Comparison of ENCODE assay signal across 24 cellular contexts in the genomic region with DNA sequence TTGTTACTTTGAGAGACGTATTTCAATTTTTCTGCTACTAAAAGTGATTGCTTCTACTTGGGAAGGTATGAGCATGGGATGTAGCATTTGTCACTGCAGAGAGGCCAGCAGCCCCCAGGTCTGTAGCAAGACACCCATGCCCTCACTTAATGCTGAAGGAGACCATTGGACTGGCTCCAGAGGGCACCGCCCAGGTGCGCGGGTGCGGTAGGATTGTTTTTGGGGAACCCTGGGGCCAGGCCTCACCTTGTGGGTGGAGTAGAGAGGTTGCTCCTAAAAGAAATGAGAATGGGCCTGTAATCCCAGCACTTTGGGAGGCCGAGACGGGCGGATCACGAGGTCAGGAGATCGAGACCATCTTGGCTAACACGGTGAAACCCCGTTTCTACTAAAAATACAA. TPM values are rescaled to one million over a fixed set of nuclear protein-coding genes. Genes with fewer than 3 reads are reported as not detected.
DNase-seq lines count a peak whose midpoint lies in the region; ATAC-seq, FAIRE-seq and TF ChIP-seq lines count a peak whose summit lies in the region.
"Had no signal": no experiment of that assay in that cellular context is flagged by ENCODE, and none has a peak within 500 bp of the region (broad histone marks: within the 10 kb centered on the region; RNA-seq: fewer than 3 reads in every experiment).

No MANE protein-coding gene starts in this region.

- H3K23me2 ChIP-seq in H1 (ENCODE audit: low read depth, low read length): no peaks in the 10 kb centered on the region

- no peak for TF ChIP-seq RAD21 in H1 (IDR thresholded peaks at IDR 0.05 in 1 of 2, conservative IDR thresholded peaks at IDR 0.05 in 1 of 2; ENCODE audit: low read depth in 2 of 2, low read length in 2 of 2)

- no peaks in the 10 kb centered on the region for H3K79me1 ChIP-seq in H1 (ENCODE audit: low read depth, low read length)

- DNase-seq in H1 (ENCODE audit: low read depth in 1 of 2, low spot score in 2 of 2) (no peak), mesenteric fat pad (ENCODE audit: low spot score) (no peak), NCI-H1930 (lab: John Stamatoyannopoulos, UW) (no peak), KG1 (lab: John Stamatoyannopoulos, UW) (no peak)
- DNase-seq in stimulated activated naive B cell treated with anti-CD40 and anti-IgM and Interleukin-4, amounts not matched to agents 10 μg/mL and 1 μg/mL and 100 μg/mL, for 72 hours: no peak
- DNase-seq: AML-193, Calu3, DMS79 treated with DMSO at 0.1 percent for 48 hours, GOT3, HCEC 1CT, MG63, NCI-H1105 treated with DMSO at 0.1 percent for 48 hours, NCI-H146, NCI-H2029 treated with DMSO at 0.1 percent for 48 hours, NCI-H526 treated with DMSO at 0.1 percent for 48 hours, SHP77 had no signal

- H3K79me2 ChIP-seq in DOHH2 (ENCODE audit: control insufficient read depth, low read length) (no peaks in the 10 kb centered on the region), H1 (ENCODE audit: control insufficient read depth in 1 of 2, insufficient read depth in 2 of 2, low read length in 2 of 2) (no peaks in the 10 kb centered on the region)

- TF ChIP-seq POLR2A in H1 (IDR thresholded peaks at IDR 0.05; ENCODE audit: control extremely low read depth in 1 of 2, low read depth in 2 of 2, low read length in 2 of 2): no peak

- no peak overlapping the region for H2BK120ac ChIP-seq in H1 (replicated peaks; ENCODE audit: low read depth, low read length)

- no peak overlapping the region for H3K56ac ChIP-seq in H1 (replicated peaks; ENCODE audit: insufficient read length, low read depth, low read length)

- H4K8ac ChIP-seq in H1 (ENCODE audit: extremely low read depth, insufficient read depth, low read length): no peak overlapping the region

- no peak overlapping the region for H3K18ac ChIP-seq in H1 (ENCODE audit: extremely low read depth, low read length)

- H3K4ac ChIP-seq in H1 (replicated peaks; ENCODE audit: insufficient read length, low read depth, low read length): no peak overlapping the region

- H3K9ac ChIP-seq in BLaER1 treated with 17β-estradiol and CSF1 and Interleukin-3, amounts not matched to agents 10 nM and 100 nM: peak overlapping the region in 5 of 11 experiments; percentile 31 to 93 (median 89); a peak in 8 of 22 replicates
- no peak overlapping the region for H3K9ac ChIP-seq in H1 (replicated peaks in 1 of 4; ENCODE audit: extremely low read depth in 1 of 4, low read depth in 3 of 4, low read length in 3 of 4)

- peaks cover 9 to 15% of the 10 kb centered on the region in 2 donors for H3K36me3 Mint-ChIP-seq in stimulated activated naive B cell treated with anti-CD40 and anti-IgM and Interleukin-4, amounts not matched to agents 10 μg/mL and 1 μg/mL and 100 μg/mL, for 72 hours

- TF ChIP-seq CTCF in DOHH2 (IDR thresholded peaks at IDR 0.05; ENCODE audit: low read depth, low read length, poor library complexity, severe bottlenecking): no peak
- TF ChIP-seq CTCF in H1 (IDR thresholded peaks at IDR 0.05; ENCODE audit: control extremely low read depth in 1 of 3, insufficient read depth in 1 of 3, low read depth in 1 of 3, low read length in 3 of 3): no peak

- H3K36me3 ChIP-seq in BLaER1 treated with 17β-estradiol and CSF1 and Interleukin-3, amounts not matched to agents 10 nM and 100 nM: peaks cover 0 to 10% (median 2%) of the 10 kb centered on the region in 11 experiments; a peak in 7 of 22 replicates
- peaks cover 5% of the 10 kb centered on the region; the same call in 1 of the 2 replicates for H3K36me3 ChIP-seq in DOHH2 (ENCODE audit: control insufficient read depth, low read length)
- no peaks in the 10 kb centered on the region for H3K36me3 ChIP-seq in H1 (ENCODE audit: control insufficient read depth in 2 of 4, insufficient read depth in 4 of 4, low read length in 3 of 4)
- H3K36me3 ChIP-seq: MG63 had no signal

- peaks cover 46 to 82% of the 10 kb centered on the region in 2 donors for H3K4me1 Mint-ChIP-seq in stimulated activated naive B cell treated with anti-CD40 and anti-IgM and Interleukin-4, amounts not matched to agents 10 μg/mL and 1 μg/mL and 100 μg/mL, for 72 hours

- TF ChIP-seq EP300 in H1 (IDR thresholded peaks at IDR 0.05; ENCODE audit: borderline replicate concordance in 1 of 2, low read depth in 2 of 2, low read length in 2 of 2): no peak

- H3K27me3 Mint-ChIP-seq in stimulated activated naive B cell treated with anti-CD40 and anti-IgM and Interleukin-4, amounts not matched to agents 10 μg/mL and 1 μg/mL and 100 μg/mL, for 72 hours: no peaks in the 10 kb centered on the region

- peak overlapping the region in 8 of 11 experiments; percentile 12 to 99 (median 98); a peak in 14 of 22 replicates for H3K27ac ChIP-seq in BLaER1 treated with 17β-estradiol and CSF1 and Interleukin-3, amounts not matched to agents 10 nM and 100 nM
- peak overlapping the region; percentile 96 for H3K27ac ChIP-seq in DOHH2 (ENCODE audit: low read depth, low read length)
- H3K27ac ChIP-seq in H1 (ENCODE audit: low read depth, low read length): no peak overlapping the region
- H3K27ac ChIP-seq: HL-60, RWPE1 had no signal

- no peak overlapping the region for H2BK15ac ChIP-seq in H1 (ENCODE audit: low read length)

- no peak overlapping the region for H3K4me3 ChIP-seq in BLaER1 treated with 17β-estradiol and CSF1 and Interleukin-3, amounts not matched to agents 10 nM and 100 nM
- no peak overlapping the region for H3K4me3 ChIP-seq in DOHH2 (ENCODE audit: low read length)
- no peak overlapping the region for H3K4me3 ChIP-seq in H1 (ENCODE audit: extremely low read depth in 1 of 4, insufficient read depth in 2 of 4, low read depth in 3 of 4, low read length in 4 of 4)
- H3K4me3 ChIP-seq: A549, K562, MG63 had no signal

- H4K5ac ChIP-seq in H1 (ENCODE audit: insufficient read length, low read depth, low read length): no peak overlapping the region

- no peak overlapping the region for H3K14ac ChIP-seq in H1 (ENCODE audit: insufficient read length)

- POLR2A ChIA-PET in H1 (lab: Charles Lee; ENCODE audit: partially characterized antibody): no interaction called here

- H2AK5ac ChIP-seq in H1 (ENCODE audit: low read depth, low read length): no peak overlapping the region

- H3K9me2 ChIP-seq in DOHH2 (replicated peaks; ENCODE audit: control insufficient read depth, low read length): no peaks in the 10 kb centered on the region

- H3F3A ChIP-seq in DOHH2 (ENCODE audit: control insufficient read depth, insufficient read depth): peaks cover 27% of the 10 kb centered on the region

- CTCF ChIA-PET in H1 (lab: Charles Lee; ENCODE audit: partially characterized antibody): interaction anchor here (1.6 to 1.7 kb wide), 2 partner anchors 11 kb away, joined by 5 to 6 read pairs; no protein-coding TSS in a partner anchor

- H2AFZ ChIP-seq in H1 (ENCODE audit: low read length): no peak overlapping the region

- peak overlapping the region; percentile 76 for H3K27ac Mint-ChIP-seq in stimulated activated naive B cell treated with anti-CD40 and anti-IgM and Interleukin-4, amounts not matched to agents 10 μg/mL and 1 μg/mL and 100 μg/mL, for 72 hours

- no peak overlapping the region for H2BK5ac ChIP-seq in H1 (ENCODE audit: low read depth, low read length)

- H4K91ac ChIP-seq in H1 (replicated peaks; ENCODE audit: insufficient read length, low read length): no peak overlapping the region

- H3K4me2 ChIP-seq in BLaER1 treated with 17β-estradiol and CSF1 and Interleukin-3, amounts not matched to agents 10 nM and 100 nM: peak overlapping the region in 5 of 11 experiments; percentile 86 to 94 (median 92); a peak in 10 of 22 replicates
- H3K4me2 ChIP-seq in DOHH2 (ENCODE audit: low read length): no peak overlapping the region
- H3K4me2 ChIP-seq in H1 (ENCODE audit: insufficient read depth in 1 of 2, low read depth in 2 of 2, low read length in 2 of 2): no peak overlapping the region
- H3K4me2 ChIP-seq: A549 had no signal

- 97% methylated on average over 8 of the region's 12 CpGs; no CpG with 5 or more reads in 1 of the 2 experiments for WGBS in H1 (ENCODE audit: extremely low coverage in 1 of 2, insufficient coverage in 1 of 2, insufficient read length in 1 of 2, insufficient replicate concordance in 2 of 2, low coverage in 1 of 2, low lambda C conversion rate in 2 of 2, missing lambda C conversion rate in 1 of 2), 2 experiments

- no peak overlapping the region for H3K23ac ChIP-seq in H1 (ENCODE audit: insufficient read length)

- ATAC-seq in stimulated activated naive B cell treated with anti-CD40 and anti-IgM and Interleukin-4, amounts not matched to agents 10 μg/mL and 1 μg/mL and 100 μg/mL, for 72 hours (replicated peaks): no peak
- ATAC-seq: A549, K562, Panc1 had no signal

- peaks cover 11 to 14% of the 10 kb centered on the region in 2 donors for H3K9me3 Mint-ChIP-seq in stimulated activated naive B cell treated with anti-CD40 and anti-IgM and Interleukin-4, amounts not matched to agents 10 μg/mL and 1 μg/mL and 100 μg/mL, for 72 hours

- no peak for FAIRE-seq in H1 (lab: Jason Lieb, UNC)
- FAIRE-seq: A549, GM12892, K562 had no signal

- no peaks in the 10 kb centered on the region for H4K20me1 ChIP-seq in BLaER1 treated with 17β-estradiol and CSF1 and Interleukin-3, amounts not matched to agents 10 nM and 100 nM
- no peaks in the 10 kb centered on the region for H4K20me1 ChIP-seq in DOHH2 (ENCODE audit: control insufficient read depth, insufficient read depth, low read depth, low read length)
- no peaks in the 10 kb centered on the region for H4K20me1 ChIP-seq in H1 (replicated peaks in 1 of 2; ENCODE audit: control insufficient read depth in 1 of 2, insufficient read depth in 2 of 2, low read length in 2 of 2)

- H3K9me3 ChIP-seq in BLaER1 treated with 17β-estradiol and CSF1 and Interleukin-3, amounts not matched to agents 10 nM and 100 nM (replicated peaks in 1 of 11): peaks cover 28 to 32% (median 30%) of the 10 kb centered on the region in 11 experiments
- H3K9me3 ChIP-seq in DOHH2 (ENCODE audit: control insufficient read depth, insufficient read depth, low read length) (peaks cover 9% of the 10 kb centered on the region), H1 (ENCODE audit: insufficient read depth in 2 of 2, low read depth in 1 of 2, low read length in 1 of 2) (peaks cover 7 to 8% of the 10 kb centered on the region in 2 experiments)

- H3K4me3 Mint-ChIP-seq in stimulated activated naive B cell treated with anti-CD40 and anti-IgM and Interleukin-4, amounts not matched to agents 10 μg/mL and 1 μg/mL and 100 μg/mL, for 72 hours: no peak overlapping the region

- 0 out of 2 replicates have a peak overlapping the region, but pooled peaks have one; percentile 26 for H2BK20ac ChIP-seq in H1 (ENCODE audit: low read length)

- H2BK12ac ChIP-seq in H1 (ENCODE audit: low read depth, low read length): no peak overlapping the region

- H3K4me1 ChIP-seq in BLaER1 treated with 17β-estradiol and CSF1 and Interleukin-3, amounts not matched to agents 10 nM and 100 nM: peaks cover 31 to 79% (median 64%) of the 10 kb centered on the region in 10 experiments
- H3K4me1 ChIP-seq in DOHH2 (ENCODE audit: control insufficient read depth, low read length) (peaks cover 92% of the 10 kb centered on the region), H1 (replicated peaks in 1 of 4; ENCODE audit: control insufficient read depth in 3 of 4, insufficient read depth in 4 of 4, low read length in 3 of 4) (peaks cover 0 to 5% (median 1%) of the 10 kb centered on the region in 4 experiments; a peak in 4 of 7 replicates)

- H3K27me3 ChIP-seq in BLaER1 treated with 17β-estradiol and CSF1 and Interleukin-3, amounts not matched to agents 10 nM and 100 nM: no peaks in the 10 kb centered on the region
- no peaks in the 10 kb centered on the region for H3K27me3 ChIP-seq in DOHH2 (ENCODE audit: control insufficient read depth, low read length)
- no peaks in the 10 kb centered on the region for H3K27me3 ChIP-seq in H1 (replicated peaks in 1 of 4; ENCODE audit: control insufficient read depth in 3 of 4, extremely low read depth in 1 of 4, insufficient read depth in 3 of 4, low read length in 3 of 4)
- H3K27me3 ChIP-seq: MG63 had no signal

RNA-seq across cellular contexts. Expression of a gene that starts 30.6 kb away (rescaled TPM):
- total RNA-seq in H1 (2021; fragmentation: NEBNext Ultra II Directional; extraction: Animal tissue kit (Norgen Biotek cat#: 25700)): 34.9 and 36.0 TPM in 2 replicates
- 33.4 and 46.4 TPM in 2 replicates for polyA plus RNA-seq in H1 (2011; rRNA removed)
- 39.1 TPM for polyA plus RNA-seq in H1 (2011; cell fraction: cytosol; rRNA removed)
- polyA plus RNA-seq in H1 (2011; cell fraction: nucleus; rRNA removed): 37.9 TPM
- polyA plus RNA-seq in H1 (2012, experiment 1 of 2): 37.0 to 39.3 TPM (median 37.9 TPM) in 4 replicates
- 36.4 TPM for polyA plus RNA-seq in H1 (2012, experiment 2 of 2)
- polyA plus RNA-seq in H1 (2013, experiment 1 of 2): 25.9 TPM
- 27.9 TPM for polyA plus RNA-seq in H1 (2013, experiment 2 of 2)
- polyA minus RNA-seq in H1 (2011; rRNA and poly(A)+ RNA removed): 60.5 and 66.1 TPM in 2 replicates
- polyA minus RNA-seq in H1 (2011; cell fraction: cytosol; rRNA and poly(A)+ RNA removed): 31.0 TPM
- polyA minus RNA-seq in H1 (2011; cell fraction: nucleus; rRNA and poly(A)+ RNA removed): 27.3 TPM
- 150 TPM for total RNA-seq in mesenteric fat pad

RNA-seq across cellular contexts. Expression of a gene that starts 47.8 kb away (rescaled TPM):
- total RNA-seq in H1 (2021; fragmentation: NEBNext Ultra II Directional; extraction: Animal tissue kit (Norgen Biotek cat#: 25700)): 13.4 and 17.1 TPM in 2 replicates
- 3.1 and 3.4 TPM in 2 replicates for polyA plus RNA-seq in H1 (2011; rRNA removed)
- polyA plus RNA-seq in H1 (2011; cell fraction: cytosol; rRNA removed): 4.4 TPM
- 1.7 TPM for polyA plus RNA-seq in H1 (2011; cell fraction: nucleus; rRNA removed)
- polyA plus RNA-seq in H1 (2012, experiment 1 of 2): 6.9 to 14.0 TPM (median 10.4 TPM) in 4 replicates
- polyA plus RNA-seq in H1 (2012, experiment 2 of 2): 0.98 TPM
- polyA plus RNA-seq in H1 (2013, experiment 1 of 2): 10.5 TPM
- polyA plus RNA-seq in H1 (2013, experiment 2 of 2): 13.5 TPM
- 5.3 and 6.1 TPM in 2 replicates for polyA minus RNA-seq in H1 (2011; rRNA and poly(A)+ RNA removed)
- polyA minus RNA-seq in H1 (2011; cell fraction: cytosol; rRNA and poly(A)+ RNA removed): 3.2 TPM
- 8.5 TPM for polyA minus RNA-seq in H1 (2011; cell fraction: nucleus; rRNA and poly(A)+ RNA removed)
- 88.8 TPM for total RNA-seq in mesenteric fat pad
